Comparison of ENCODE assay signal across 24 cellular contexts in the genomic region with DNA sequence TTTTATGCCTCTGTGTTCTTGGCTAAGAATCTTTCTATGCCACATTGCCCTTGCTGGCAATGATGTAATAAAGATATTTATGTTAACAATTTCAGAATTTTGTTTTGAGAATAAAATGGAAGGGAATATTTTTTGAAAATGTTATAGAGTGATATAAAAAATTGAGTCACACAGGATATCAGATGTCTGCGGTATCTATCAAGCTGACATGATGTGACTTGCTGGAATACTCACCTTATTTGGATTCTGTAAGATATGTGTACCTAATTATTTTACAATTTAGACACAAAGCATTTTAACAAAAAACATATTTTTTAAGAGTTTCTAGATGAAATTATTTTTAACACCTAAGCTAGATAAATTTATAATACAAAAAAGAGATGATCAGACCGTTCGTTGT.
"Had no signal": no experiment of that assay in that cellular context is flagged by ENCODE, and none has a peak within 500 bp of the region (broad histone marks: within the 10 kb centered on the region; RNA-seq: fewer than 3 reads in every experiment).

No MANE protein-coding gene starts in this region.

- H3K4me1 ChIP-seq: colonic mucosa, gastrocnemius medialis, heart right ventricle, left lung, lower lobe of right lung had no signal

- H3K36me3 ChIP-seq: colonic mucosa, esophagus muscularis mucosa, gastrocnemius medialis, left lung, lower lobe of right lung had no signal

- DNase-seq: colonic mucosa; cortex of kidney; effector CD8-positive, alpha-beta T cell; effector memory CD8-positive, alpha-beta T cell; endodermal cell; foreskin melanocyte; gastrocnemius medialis; glutamatergic neuron; head of caudate nucleus; heart right ventricle; hippocampal formation; left cardiac atrium; left lung; left ventricle myocardium superior; lower lobe of right lung; mesenchymal stem cell; mucosa of descending colon; naive B cell had no signal

- H3K9me3 ChIP-seq: colonic mucosa, esophagus muscularis mucosa, gastrocnemius medialis, left lung, lower lobe of right lung, mucosa of descending colon had no signal

- H3K4me3 ChIP-seq: colonic mucosa, esophagus muscularis mucosa, gastrocnemius medialis, heart right ventricle, left lung, lower lobe of right lung, mucosa of descending colon had no signal

- H3K9me3 Mint-ChIP-seq: endodermal cell had no signal

- ATAC-seq: effector memory CD8-positive, alpha-beta T cell; gastrocnemius medialis; heart right ventricle; left cardiac atrium; left lung; left ventricle myocardium superior; lower lobe of right lung; mucosa of descending colon had no signal

- H3K27me3 Mint-ChIP-seq: dendritic cell treated with granulocyte-macrophage colony-stimulating factor and Interleukin-4, amounts not matched to agents 40 ng/mL and 50 ng/mL, for 4 days had no signal

- H3K4me3 Mint-ChIP-seq: dendritic cell treated with granulocyte-macrophage colony-stimulating factor and Interleukin-4, amounts not matched to agents 40 ng/mL and 50 ng/mL, for 4 days; effector memory CD8-positive, alpha-beta T cell; endodermal cell; mesothelial cell of epicardium; naive B cell had no signal

- H3K27ac ChIP-seq: colonic mucosa, esophagus muscularis mucosa, gastrocnemius medialis, heart right ventricle, left lung, lower lobe of right lung had no signal

- H3K27me3 ChIP-seq: colonic mucosa, esophagus muscularis mucosa, gastrocnemius medialis, heart right ventricle, left lung had no signal

- FAIRE-seq: endometrium, islet of Langerhans, keratinocyte had no signal

- H3K27ac Mint-ChIP-seq: dendritic cell treated with granulocyte-macrophage colony-stimulating factor and Interleukin-4, amounts not matched to agents 40 ng/mL and 50 ng/mL, for 4 days; effector memory CD8-positive, alpha-beta T cell; endodermal cell; mesothelial cell of epicardium; naive B cell had no signal

- H3K4me1 Mint-ChIP-seq: naive B cell had no signal

- H3K36me3 Mint-ChIP-seq: mesothelial cell of epicardium, naive B cell had no signal
